9 cellular contexts compared by ENCODE assay signal in genomic region chr2:212912445-212913103, GRCh38.
DNase-seq lines count a peak whose midpoint lies in the region; ATAC-seq, FAIRE-seq and TF ChIP-seq lines count a peak whose summit lies in the region.
"Had no signal": no experiment of that assay in that cellular context is flagged by ENCODE, and none has a peak within 500 bp of the region (broad histone marks: within the 10 kb centered on the region; RNA-seq: fewer than 3 reads in every experiment).

No MANE protein-coding gene starts in this region.

- H3K36me3 ChIP-seq in bronchial epithelial cell (ENCODE audit: control insufficient read depth, insufficient read depth, low read length), result no peaks in the 10 kb centered on the region
- H3K36me3 ChIP-seq in H7 (replicated peaks; ENCODE audit: control insufficient read depth, insufficient read depth, low read length), result no peaks in the 10 kb centered on the region

- H3K27ac Mint-ChIP-seq in activated naive CD8-positive, alpha-beta T cell treated with anti-CD3 and anti-CD28 coated beads, Interleukin-2, amount 50 U/mL, for 24 hours, result no peak overlapping the region
- H3K27ac Mint-ChIP-seq: stimulated activated effector memory CD8-positive, alpha-beta T cell treated with anti-CD3 and anti-CD28 coated beads, Interleukin-12 subunit alpha, Interleukin-12 subunit beta, amount 100 ng/mL, for 72 hours had no signal

- peak; percentile 39 for ATAC-seq in Right ventricle myocardium superior (ENCODE audit: poor library complexity)
- no peak for ATAC-seq in activated naive CD8-positive, alpha-beta T cell treated with anti-CD3 and anti-CD28 coated beads, Interleukin-2, amount 50 U/mL, for 24 hours
- ATAC-seq: stimulated activated effector memory CD8-positive, alpha-beta T cell treated with anti-CD3 and anti-CD28 coated beads, Interleukin-12 subunit alpha, Interleukin-12 subunit beta, amount 100 ng/mL, for 72 hours had no signal

- FAIRE-seq in bronchial epithelial cell (lab: Jason Lieb, UNC) (peak; percentile 79), urothelium cell line (lab: Jason Lieb, UNC) (no peak)

- intact Hi-C loops in Right ventricle myocardium superior (cut with DNase I), result no loop called here
- intact Hi-C loops in cardiac septum (cut with DNase I), result no loop called here

- DNase-seq in Right ventricle myocardium superior, result no peak
- DNase-seq in cardiac septum (ENCODE audit: low spot score), result no peak
- DNase-seq in bronchial epithelial cell (ENCODE audit: low read depth), result peak; percentile 94
- peak; percentile 38 for DNase-seq in left kidney (ENCODE audit: low read depth, low spot score)
- DNase-seq in urothelium cell line (ENCODE audit: low spot score), result peak; percentile 16
- DNase-seq in OCI-M2 (lab: John Stamatoyannopoulos, UW; ENCODE audit: unreplicated experiment), result no peak
- no peak for DNase-seq in activated naive CD8-positive, alpha-beta T cell treated with anti-CD3 and anti-CD28 coated beads, Interleukin-2, amount 50 U/mL, for 24 hours
- DNase-seq in H7, result no peak

- H3K27me3 ChIP-seq in bronchial epithelial cell (ENCODE audit: control insufficient read depth, insufficient read depth, low read length), result no peaks in the 10 kb centered on the region
- H3K27me3 ChIP-seq in H7 (ENCODE audit: control insufficient read depth, insufficient read depth, low read length), result peaks cover 4% of the 10 kb centered on the region; the same call in 1 of the 2 replicates

- TF ChIP-seq CTCF in bronchial epithelial cell (IDR thresholded peaks at IDR 0.05; ENCODE audit: insufficient read depth, low read length, severe bottlenecking), result no peak

- H3K36me3 Mint-ChIP-seq in activated naive CD8-positive, alpha-beta T cell treated with anti-CD3 and anti-CD28 coated beads, Interleukin-2, amount 50 U/mL, for 24 hours (ENCODE audit: low read depth), result no peaks in the 10 kb centered on the region
- H3K36me3 Mint-ChIP-seq: stimulated activated effector memory CD8-positive, alpha-beta T cell treated with anti-CD3 and anti-CD28 coated beads, Interleukin-12 subunit alpha, Interleukin-12 subunit beta, amount 100 ng/mL, for 72 hours had no signal

- no peaks in the 10 kb centered on the region for H3K27me3 Mint-ChIP-seq in activated naive CD8-positive, alpha-beta T cell treated with anti-CD3 and anti-CD28 coated beads, Interleukin-2, amount 50 U/mL, for 24 hours

- H3K4me3 ChIP-seq in bronchial epithelial cell (ENCODE audit: low read depth, low read length) (no peak overlapping the region), H7 (ENCODE audit: insufficient read depth, low read depth, low read length) (no peak overlapping the region)

- H3K9me3 Mint-ChIP-seq in activated naive CD8-positive, alpha-beta T cell treated with anti-CD3 and anti-CD28 coated beads, Interleukin-2, amount 50 U/mL, for 24 hours, result peaks cover 4% of the 10 kb centered on the region

- peaks cover 30% of the 10 kb centered on the region for H3K4me1 Mint-ChIP-seq in activated naive CD8-positive, alpha-beta T cell treated with anti-CD3 and anti-CD28 coated beads, Interleukin-2, amount 50 U/mL, for 24 hours

- H3K4me3 Mint-ChIP-seq in activated naive CD8-positive, alpha-beta T cell treated with anti-CD3 and anti-CD28 coated beads, Interleukin-2, amount 50 U/mL, for 24 hours, result no peak overlapping the region
- H3K4me3 Mint-ChIP-seq: stimulated activated effector memory CD8-positive, alpha-beta T cell treated with anti-CD3 and anti-CD28 coated beads, Interleukin-12 subunit alpha, Interleukin-12 subunit beta, amount 100 ng/mL, for 72 hours had no signal

Comparison
In these comparisons a context has a peak if more than half of its experiments do, and no peak if none do; other contexts are left out.
1. DNase-seq: peak in bronchial epithelial cell (single experiment), left kidney (single experiment) and urothelium cell line (single experiment); none in Right ventricle myocardium superior (single experiment), cardiac septum (single experiment), OCI-M2 (single experiment), activated naive CD8-positive, alpha-beta T cell treated with anti-CD3 and anti-CD28 coated beads, Interleukin-2, amount 50 U/mL, for 24 hours (single experiment) and H7 (single experiment).